ENCODE assay signal across 8 cellular contexts in genomic region chr6:5260661-5261544, GRCh38. TPM values are rescaled to one million over a fixed set of nuclear protein-coding genes. Genes with fewer than 3 reads are reported as not detected.
A peak's percentile ranks its signal among the peaks of the same experiment; 100 is the strongest.
DNase-seq lines count a peak whose midpoint lies in the region; ATAC-seq and TF ChIP-seq lines count a peak whose summit lies in the region.

FARS2 (plus strand) TSS chr6:5261513.
LYRM4 (minus strand) TSS chr6:5260950; CDS start chr6:5260733, 217 bp downstream.

- H3K27ac ChIP-seq in SU-DHL-6 (ENCODE audit: low read depth, low read length), result peak within 1 kb of the TSS; percentile 86
- peak within 1 kb of the TSS; percentile 84 to 96 for H3K27ac ChIP-seq in ovary
- H3K27ac ChIP-seq in thymus (ENCODE audit: low read depth), result peak within 1 kb of the TSS; percentile 100

- no peaks in the 10 kb centered on the region for H3K27me3 ChIP-seq in SU-DHL-6 (ENCODE audit: low read length)
- H3K27me3 ChIP-seq in ovary, result no peaks in the 10 kb centered on the region
- H3K27me3 ChIP-seq in thymus (ENCODE audit: control insufficient read depth, insufficient read depth), result no peaks in the 10 kb centered on the region

- no peaks in the 10 kb centered on the region for H3K9me3 ChIP-seq in SU-DHL-6 (ENCODE audit: insufficient read depth, low read length)
- H3K9me3 ChIP-seq in ovary, result no peaks in the 10 kb centered on the region
- no peaks in the 10 kb centered on the region for H3K9me3 ChIP-seq in thymus (ENCODE audit: control insufficient read depth)

- peak within 1 kb of the TSS; percentile 82 for H2AFZ ChIP-seq in SU-DHL-6 (ENCODE audit: low read depth, low read length, severe bottlenecking)

- H3K4me3 ChIP-seq in GM12864 (ENCODE audit: low read depth, low read length) (peak within 1 kb of the TSS; percentile 80), SU-DHL-6 (ENCODE audit: insufficient read depth, low read length, poor library complexity, severe bottlenecking) (peak within 1 kb of the TSS; percentile 83), ovary (peak within 1 kb of the TSS; percentile 89), thymus (ENCODE audit: low read length) (peak within 1 kb of the TSS; percentile 86)

- H3K27me3 Mint-ChIP-seq in activated naive CD8-positive, alpha-beta T cell treated with anti-CD3 and anti-CD28 coated beads, Interleukin-2, amount 10 ng/mL, durations not matched to agents 7 days and 5 days, result no peaks in the 10 kb centered on the region

- intact Hi-C loops in head of caudate nucleus (cut with DNase I) (no loop called here), ovary (cut with DNase I) (loop anchor here in 2 of 4 donors (10.0 kb wide), 2 partner anchors 46 to 56 kb away; no protein-coding TSS in a partner anchor)

- H3K9ac ChIP-seq in SU-DHL-6 (ENCODE audit: low read length), result peak within 1 kb of the TSS; percentile 73

- DNase-seq in GM12864 (ENCODE audit: low read depth) (peak; percentile 53), NCI-H1105 (lab: John Stamatoyannopoulos, UW) (peak; percentile 91), head of caudate nucleus (peak; percentile 74 to 96 (median 92)), ovary (peak; percentile 84 to 94 (median 91))
- peak; percentile 98 for DNase-seq in activated naive CD8-positive, alpha-beta T cell treated with anti-CD3 and anti-CD28 coated beads, Interleukin-2, amount 10 ng/mL, durations not matched to agents 7 days and 5 days

- POLR2A ChIA-PET in activated naive CD8-positive, alpha-beta T cell treated with anti-CD3 and anti-CD28 coated beads, Interleukin-2, amount 10 ng/mL, durations not matched to agents 7 days and 5 days (lab: Charles Lee), result interaction anchor here (0.5 to 2.0 kb wide), 8 partner anchors 39 to 1239 kb away, joined by 3 to 16 read pairs (median 3); no protein-coding TSS in a partner anchor

- peaks cover 23% of the 10 kb centered on the region for H3K4me1 Mint-ChIP-seq in activated naive CD8-positive, alpha-beta T cell treated with anti-CD3 and anti-CD28 coated beads, Interleukin-2, amount 10 ng/mL, durations not matched to agents 7 days and 5 days

- no peak for TF ChIP-seq EP300 in ovary (IDR thresholded peaks at IDR 0.05)

- H3K4me1 ChIP-seq in ovary (ENCODE audit: insufficient read depth), result peaks cover 5% of the 10 kb centered on the region
- H3K4me1 ChIP-seq in thymus (ENCODE audit: control insufficient read depth, insufficient read depth, low read length), result peaks cover 10% of the 10 kb centered on the region

- peaks cover 9% of the 10 kb centered on the region; the same call in 1 of the 2 replicates for H3K36me3 ChIP-seq in SU-DHL-6 (ENCODE audit: low read length)
- no peaks in the 10 kb centered on the region for H3K36me3 ChIP-seq in ovary
- H3K36me3 ChIP-seq in thymus (ENCODE audit: control insufficient read depth, insufficient read depth), result no peaks in the 10 kb centered on the region

- peaks cover 5% of the 10 kb centered on the region for H3F3A ChIP-seq in SU-DHL-6 (ENCODE audit: insufficient read depth)

- H3K79me2 ChIP-seq in SU-DHL-6 (ENCODE audit: insufficient read depth, low read length), result peaks cover 73% of the 10 kb centered on the region

- peak; percentile 86 for ATAC-seq in HG02642 (IDR thresholded peaks at IDR 0.05; ENCODE audit: poor library complexity, unreplicated experiment)
- peak; percentile 79 for ATAC-seq in activated naive CD8-positive, alpha-beta T cell treated with anti-CD3 and anti-CD28 coated beads, Interleukin-2, amount 10 ng/mL, durations not matched to agents 7 days and 5 days (ENCODE audit: low read depth)

- no peaks in the 10 kb centered on the region for H3K9me2 ChIP-seq in SU-DHL-6 (replicated peaks; ENCODE audit: insufficient read depth, low read length)

- H3K9me3 Mint-ChIP-seq in activated naive CD8-positive, alpha-beta T cell treated with anti-CD3 and anti-CD28 coated beads, Interleukin-2, amount 10 ng/mL, durations not matched to agents 7 days and 5 days, result no peaks in the 10 kb centered on the region

- peak within 1 kb of the TSS; percentile 95 for H3K4me3 Mint-ChIP-seq in activated naive CD8-positive, alpha-beta T cell treated with anti-CD3 and anti-CD28 coated beads, Interleukin-2, amount 10 ng/mL, durations not matched to agents 7 days and 5 days

- 0 to 1% (median 1%) methylated on average over 48 to 85 of the region's 85 CpGs for WGBS in ovary, 3 donors
- under 1% methylated on average over 85 of the region's 85 CpGs for WGBS in thymus

- H3K36me3 Mint-ChIP-seq in activated naive CD8-positive, alpha-beta T cell treated with anti-CD3 and anti-CD28 coated beads, Interleukin-2, amount 10 ng/mL, durations not matched to agents 7 days and 5 days, result peaks cover 7% of the 10 kb centered on the region

- H4K20me1 ChIP-seq in SU-DHL-6 (ENCODE audit: low read depth, low read length), result no peaks in the 10 kb centered on the region

- TF ChIP-seq CTCF in GM12864 (IDR thresholded peaks at IDR 0.05; ENCODE audit: low read depth, low read length, missing control alignments) (no peak), SU-DHL-6 (IDR thresholded peaks at IDR 0.05; ENCODE audit: insufficient read depth, low read length, poor library complexity, severe bottlenecking) (no peak), ovary (IDR thresholded peaks at IDR 0.05) (peak in 2 of 3 donors; percentile 22 to 23)

- H3K27ac Mint-ChIP-seq in activated naive CD8-positive, alpha-beta T cell treated with anti-CD3 and anti-CD28 coated beads, Interleukin-2, amount 10 ng/mL, durations not matched to agents 7 days and 5 days, result peak within 1 kb of the TSS; percentile 100

- no peak for TF ChIP-seq POLR2A in ovary (IDR thresholded peaks at IDR 0.05)

- H3K4me2 ChIP-seq in SU-DHL-6 (ENCODE audit: low read depth, low read length, poor library complexity, severe bottlenecking), result peak within 1 kb of the TSS; percentile 71

RNA-seq across cellular contexts. Expression of gene FARS2, which starts in this region (rescaled TPM):
- 10 to 100 TPM; 15.5 to 18.4 TPM for total RNA-seq in activated naive CD8-positive, alpha-beta T cell treated with anti-CD3 and anti-CD28 coated beads, Interleukin-2, amount 10 ng/mL, durations not matched to agents 7 days and 5 days
- total RNA-seq in ovary, result 10 to 100 TPM; 10.5 to 17.5 (median 12.2) TPM
- polyA plus RNA-seq in ovary (1 to 10 TPM; 9.2 to 9.7 TPM), thymus (10.5 TPM)

RNA-seq across cellular contexts. Expression of gene LYRM4, which starts in this region (rescaled TPM):
- 10 to 100 TPM; 26.5 to 27.1 TPM for total RNA-seq in activated naive CD8-positive, alpha-beta T cell treated with anti-CD3 and anti-CD28 coated beads, Interleukin-2, amount 10 ng/mL, durations not matched to agents 7 days and 5 days
- 10 to 100 TPM; 30.8 to 37.9 (median 33.6) TPM for total RNA-seq in ovary
- 10 to 100 TPM; 28.0 to 38.2 TPM for polyA plus RNA-seq in ovary
- 31.6 TPM for polyA plus RNA-seq in thymus

Comparison
In these comparisons a context has a peak if more than half of its experiments do, and no peak if none do; other contexts are left out.
1. Peak in every context shown above with its lines: DNase-seq, ATAC-seq, H3K4me3 ChIP-seq and H3K27ac ChIP-seq.
2. CTCF ChIP-seq: peak in ovary (2 of 3); none in GM12864 (single experiment) and SU-DHL-6 (single experiment).